ENCODE assay signal across 11 cellular contexts in genomic region chr9:69190086-69190865, GRCh38.
DNase-seq lines count a peak whose midpoint lies in the region; ATAC-seq and TF ChIP-seq lines count a peak whose summit lies in the region.
"Had no signal": no experiment of that assay in that cellular context is flagged by ENCODE, and none has a peak within 500 bp of the region (broad histone marks: within the 10 kb centered on the region; RNA-seq: fewer than 3 reads in every experiment).

No MANE protein-coding gene starts in this region.

- H3K27me3 ChIP-seq in Loucy (ENCODE audit: insufficient read depth, low read length, poor library complexity, severe bottlenecking): no peaks in the 10 kb centered on the region
- H3K27me3 ChIP-seq: suprapubic skin had no signal

- no peaks in the 10 kb centered on the region for H3F3A ChIP-seq in Loucy (ENCODE audit: low read depth)

- H2AFZ ChIP-seq in Loucy (ENCODE audit: low read length): no peak overlapping the region

- H3K27ac ChIP-seq in substantia nigra (ENCODE audit: low read depth, low read length, poor library complexity, severe bottlenecking): peak overlapping the region; percentile 63
- H3K27ac ChIP-seq: suprapubic skin had no signal

- peak overlapping the region; percentile 35 for H3K9ac ChIP-seq in Loucy (ENCODE audit: low read depth, low read length, poor library complexity, severe bottlenecking)

- no peaks in the 10 kb centered on the region for H3K9me2 ChIP-seq in Loucy (replicated peaks; ENCODE audit: low read depth, low read length)

- H3K9me3 Mint-ChIP-seq in stimulated activated naive CD8-positive, alpha-beta T cell treated with anti-CD3 and anti-CD28 coated beads, Interleukin-15, amount 100 ng/mL, for 72 hours: no peaks in the 10 kb centered on the region

- peak overlapping the region; percentile 57 for H3K4me3 ChIP-seq in Loucy (ENCODE audit: low read length, poor library complexity, severe bottlenecking)
- H3K4me3 ChIP-seq: suprapubic skin had no signal

- ATAC-seq in GM19351 (IDR thresholded peaks at IDR 0.05; ENCODE audit: unreplicated experiment): peak; percentile 74
- peak; percentile 84 for ATAC-seq in HG02852 (IDR thresholded peaks at IDR 0.05; ENCODE audit: unreplicated experiment)
- no peak for ATAC-seq in GM18870 (IDR thresholded peaks at IDR 0.05; ENCODE audit: unreplicated experiment)
- ATAC-seq in stimulated activated naive CD8-positive, alpha-beta T cell treated with anti-CD3 and anti-CD28 coated beads, Interleukin-15, amount 100 ng/mL, for 72 hours: no peak

- H3K79me2 ChIP-seq in Loucy (ENCODE audit: insufficient read depth, low read length): peaks cover 93% of the 10 kb centered on the region

- DNase-seq in substantia nigra (lab: John Stamatoyannopoulos, UW) (no peak), C1 segment of cervical spinal cord (lab: John Stamatoyannopoulos, UW) (no peak)
- no peak for DNase-seq in stimulated activated naive CD8-positive, alpha-beta T cell treated with anti-CD3 and anti-CD28 coated beads, Interleukin-15, amount 100 ng/mL, for 72 hours
- DNase-seq: activated T-cell treated with anti-CD3 and anti-CD28 coated beads, Interleukin-2, amount 50 U/mL, for 48 hours; glutamatergic neuron; stimulated activated CD4-positive, alpha-beta T cell treated with anti-CD3 and anti-CD28 coated beads, Interleukin-12 subunit alpha, Interleukin-12 subunit beta, amount 100 ng/mL, for 4 hours had no signal

- H3K4me3 Mint-ChIP-seq in stimulated activated naive CD8-positive, alpha-beta T cell treated with anti-CD3 and anti-CD28 coated beads, Interleukin-15, amount 100 ng/mL, for 72 hours: no peak overlapping the region

- peak overlapping the region; percentile 76 for H3K4me2 ChIP-seq in Loucy (ENCODE audit: low read depth, low read length, poor library complexity, severe bottlenecking)

- H4K20me1 ChIP-seq in Loucy (ENCODE audit: insufficient read depth, low read length, poor library complexity, severe bottlenecking): peaks cover 13% of the 10 kb centered on the region

- H3K4me1 Mint-ChIP-seq in stimulated activated naive CD8-positive, alpha-beta T cell treated with anti-CD3 and anti-CD28 coated beads, Interleukin-15, amount 100 ng/mL, for 72 hours: no peaks in the 10 kb centered on the region

- no peak overlapping the region for H3K27ac Mint-ChIP-seq in stimulated activated naive CD8-positive, alpha-beta T cell treated with anti-CD3 and anti-CD28 coated beads, Interleukin-15, amount 100 ng/mL, for 72 hours

- H3K9me3 ChIP-seq in Loucy (ENCODE audit: insufficient read depth, low read depth, low read length): no peaks in the 10 kb centered on the region
- H3K9me3 ChIP-seq: suprapubic skin had no signal

- H3K4me1 ChIP-seq in Loucy (ENCODE audit: insufficient read depth, low read length, poor library complexity, severe bottlenecking): peaks cover 53% of the 10 kb centered on the region

- H3K36me3 ChIP-seq in Loucy (ENCODE audit: insufficient read depth, low read length): no peaks in the 10 kb centered on the region
- H3K36me3 ChIP-seq: suprapubic skin had no signal

- peaks cover 11% of the 10 kb centered on the region for H3K27me3 Mint-ChIP-seq in stimulated activated naive CD8-positive, alpha-beta T cell treated with anti-CD3 and anti-CD28 coated beads, Interleukin-15, amount 100 ng/mL, for 72 hours

- no peak for TF ChIP-seq CTCF in Loucy (conservative IDR thresholded peaks at IDR 0.05; ENCODE audit: low read length)

Comparison
In these comparisons a context has a peak if more than half of its experiments do, and no peak if none do; other contexts are left out.
1. ATAC-seq: peak in GM19351 (single experiment) and HG02852 (single experiment); none in GM18870 (single experiment) and stimulated activated naive CD8-positive, alpha-beta T cell treated with anti-CD3 and anti-CD28 coated beads, Interleukin-15, amount 100 ng/mL, for 72 hours (single experiment).